Comparison of ENCODE assay signal across 11 cellular contexts in the genomic region with DNA sequence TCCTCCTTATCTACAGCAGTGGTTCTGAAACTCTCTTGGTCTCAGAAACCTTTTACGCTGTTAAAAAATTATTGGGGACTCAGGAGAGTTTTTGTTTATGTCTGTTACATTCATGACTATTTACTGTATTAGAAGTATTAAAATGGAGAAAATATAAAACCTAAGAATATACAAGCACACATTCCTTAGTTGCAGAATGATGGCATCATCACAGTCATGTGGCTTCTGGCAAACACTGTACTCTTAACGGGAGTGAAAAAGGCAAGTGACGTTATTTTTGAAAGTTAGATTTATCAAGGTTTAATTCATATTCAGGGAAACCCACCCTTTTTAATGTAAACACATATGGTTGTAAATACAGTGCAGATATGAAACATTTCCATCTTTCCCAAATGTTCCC. TPM values are rescaled to one million over a fixed set of nuclear protein-coding genes. Genes with fewer than 3 reads are reported as not detected.
DNase-seq lines count a peak whose midpoint lies in the region; ATAC-seq, FAIRE-seq and TF ChIP-seq lines count a peak whose summit lies in the region.
"Had no signal": no experiment of that assay in that cellular context is flagged by ENCODE, and none has a peak within 500 bp of the region (broad histone marks: within the 10 kb centered on the region; RNA-seq: fewer than 3 reads in every experiment).

No MANE protein-coding gene starts in this region.

- POLR2A ChIA-PET in GM12878 (lab: Charles Lee), result interaction anchor here (1.1 to 2.0 kb wide), 4 partner anchors 7 to 191 kb away, joined by 3 to 7 read pairs (median 3); no protein-coding TSS in a partner anchor

- H4K20me1 ChIP-seq in GM12878 (ENCODE audit: control insufficient read depth, insufficient read depth) (no peaks in the 10 kb centered on the region), keratinocyte (ENCODE audit: control insufficient read depth, extremely low read depth, insufficient read depth, low read length) (no peaks in the 10 kb centered on the region)

- RAD21 ChIA-PET in GM12878 (lab: Charles Lee; ENCODE audit: unreplicated experiment), result interaction anchor here (1.0 to 4.7 kb wide), 6 partner anchors 8 to 67 kb away, joined by 3 to 36 read pairs (median 14); no protein-coding TSS in a partner anchor

- no peak for TF ChIP-seq RAD21 in GM12878 (IDR thresholded peaks at IDR 0.05; ENCODE audit: insufficient read depth, low read depth, low read length)

- peaks cover 0 to 3% of the 10 kb centered on the region in 2 experiments; a peak in 1 of 4 replicates for H3K36me3 ChIP-seq in GM12878 (ENCODE audit: control insufficient read depth in 2 of 2, insufficient read depth in 2 of 2, low read length in 1 of 2)
- peaks cover 0 to 4% of the 10 kb centered on the region in 2 experiments for H3K36me3 ChIP-seq in keratinocyte (ENCODE audit: control insufficient read depth in 2 of 2, extremely low read depth in 1 of 2, insufficient read depth in 2 of 2, low read length in 2 of 2)
- no peaks in the 10 kb centered on the region for H3K36me3 ChIP-seq in testis (ENCODE audit: low read depth, missing control alignments)
- H3K36me3 ChIP-seq in kidney (ENCODE audit: control insufficient read depth in 1 of 2, insufficient read depth in 2 of 2, low read length in 2 of 2), result no peaks in the 10 kb centered on the region
- H3K36me3 ChIP-seq in MG63, result no peaks in the 10 kb centered on the region

- H3K27ac ChIP-seq in GM12878 (ENCODE audit: control insufficient read depth, insufficient read depth) (peak overlapping the region; percentile 41), keratinocyte (ENCODE audit: control insufficient read depth, insufficient read depth, low read length) (peak overlapping the region; percentile 16), testis (peak overlapping the region in 1 of 2 donors; percentile 70), kidney (ENCODE audit: low read depth in 2 of 2, low read length in 2 of 2) (no peak overlapping the region)

- SMC1A ChIA-PET in GM12878 (lab: Charles Lee; ENCODE audit: uncharacterized antibody, unreplicated experiment), result interaction anchor here (1.1 to 2.8 kb wide), 5 partner anchors 11 to 134 kb away, joined by 4 to 28 read pairs (median 7); no protein-coding TSS in a partner anchor

- H2AFZ ChIP-seq in GM12878 (ENCODE audit: control insufficient read depth, low read depth, low read length) (no peak overlapping the region), keratinocyte (ENCODE audit: control insufficient read depth, low read length) (no peak overlapping the region)

- peaks cover 23% of the 10 kb centered on the region for H3K9me3 ChIP-seq in GM12878 (replicated peaks; ENCODE audit: control insufficient read depth, insufficient read depth, low read length)
- no peaks in the 10 kb centered on the region for H3K9me3 ChIP-seq in keratinocyte (ENCODE audit: control insufficient read depth, low read depth, low read length)
- H3K9me3 ChIP-seq in testis, result no peaks in the 10 kb centered on the region
- H3K9me3 ChIP-seq in kidney (ENCODE audit: control insufficient read depth in 1 of 2, low read length in 2 of 2), result no peaks in the 10 kb centered on the region
- H3K9me3 ChIP-seq in MG63, result no peaks in the 10 kb centered on the region

- TF ChIP-seq CTCF in GM12878 (IDR thresholded peaks at IDR 0.05 in 2 of 3, conservative IDR thresholded peaks at IDR 0.05 in 1 of 3; ENCODE audit: control insufficient read depth in 2 of 3, extremely low read depth in 1 of 3, insufficient read depth in 1 of 3, low read depth in 3 of 3, low read length in 3 of 3) (no peak), keratinocyte (optimal IDR thresholded peaks at IDR 0.05 in 1 of 3, IDR thresholded peaks at IDR 0.05 in 1 of 3, conservative IDR thresholded peaks at IDR 0.05 in 1 of 3; ENCODE audit: extremely low read depth in 1 of 3, insufficient read depth in 2 of 3, low read length in 3 of 3) (no peak), testis (IDR thresholded peaks at IDR 0.05) (no peak), kidney (IDR thresholded peaks at IDR 0.05; ENCODE audit: borderline replicate concordance, extremely low read depth, insufficient read depth) (no peak)

- peaks cover 76% of the 10 kb centered on the region for H3K79me2 ChIP-seq in GM12878 (ENCODE audit: control insufficient read depth, insufficient read depth, low read length)
- peaks cover 58% of the 10 kb centered on the region for H3K79me2 ChIP-seq in keratinocyte (ENCODE audit: control insufficient read depth, insufficient read depth, low read length)

- TF ChIP-seq EP300 in GM12878 (IDR thresholded peaks at IDR 0.05; ENCODE audit: borderline replicate concordance in 1 of 2, control insufficient read depth in 1 of 2, low read depth in 2 of 2, low read length in 2 of 2), result no peak

- FAIRE-seq in GM12878 (lab: Jason Lieb, UNC) (no peak), keratinocyte (lab: Jason Lieb, UNC) (no peak), kidney (lab: Jason Lieb, UNC) (no peak)

- H3K9me1 ChIP-seq in keratinocyte (ENCODE audit: control insufficient read depth, extremely low read depth, insufficient read depth, low read length), result no peaks in the 10 kb centered on the region

- H3K4me1 ChIP-seq in GM12878 (ENCODE audit: control insufficient read depth, insufficient read depth, low read length) (peaks cover 43% of the 10 kb centered on the region), keratinocyte (ENCODE audit: control insufficient read depth, extremely low read depth, insufficient read depth, low read length) (peaks cover 31% of the 10 kb centered on the region), testis (peaks cover 19% of the 10 kb centered on the region), kidney (ENCODE audit: control insufficient read depth in 1 of 2, insufficient read depth in 1 of 2, low read depth in 1 of 2, low read length in 2 of 2) (peaks cover 5% of the 10 kb centered on the region in 2 donors)

- in situ Hi-C loops in GM12878 (cut with MboI), result no loop called here

- H3K27me3 ChIP-seq in GM12878 (replicated peaks in 1 of 2; ENCODE audit: control insufficient read depth in 2 of 2, insufficient read depth in 2 of 2, low read length in 1 of 2) (no peaks in the 10 kb centered on the region), keratinocyte (ENCODE audit: control insufficient read depth, extremely low read depth, insufficient read depth, low read length) (no peaks in the 10 kb centered on the region), testis (no peaks in the 10 kb centered on the region), MG63 (no peaks in the 10 kb centered on the region)

- WGBS in GM12878 (ENCODE audit: insufficient coverage, insufficient replicate concordance, low lambda C conversion rate, missing lambda C conversion rate), result 93% methylated on average over 3 of the region's 3 CpGs
- 29 to 40% methylated on average over 3 of the region's 3 CpGs for WGBS in testis, 2 donors

- H3K4me2 ChIP-seq in GM12878 (ENCODE audit: control insufficient read depth, insufficient read depth), result no peak overlapping the region
- peak overlapping the region; percentile 1 for H3K4me2 ChIP-seq in keratinocyte (ENCODE audit: control insufficient read depth, extremely low read depth, insufficient read depth, low read depth, low read length)

- CTCF ChIA-PET in GM12878 (lab: Yijun Ruan, JAX), result no interaction called here

- dilution Hi-C loops in keratinocyte (cut with MboI; ENCODE audit: extremely low pct_ligation_motif_present, low sequenced_read_pairs), result no loop called here

- no peak for TF ChIP-seq POLR2A in GM12878 (IDR thresholded peaks at IDR 0.05; ENCODE audit: low read depth, low read length)
- TF ChIP-seq POLR2A in testis (IDR thresholded peaks at IDR 0.05), result no peak

- no peak for ATAC-seq in GM12878
- ATAC-seq: HCT116 had no signal

- no peak overlapping the region for H3K9ac ChIP-seq in GM12878 (ENCODE audit: control insufficient read depth, insufficient read depth, low read length)
- no peak overlapping the region for H3K9ac ChIP-seq in keratinocyte (ENCODE audit: control insufficient read depth, extremely low read depth, insufficient read depth, low read length)
- no peak overlapping the region for H3K9ac ChIP-seq in kidney (ENCODE audit: low read length in 2 of 2)

- DNase-seq in H4 (ENCODE audit: low spot score) (peak; percentile 21), GM12878 (ENCODE audit: low read depth, low spot score) (no peak), keratinocyte (ENCODE audit: low read depth, low spot score) (no peak), testis (peak; percentile 44), kidney (no peak), NCI-H1105 (lab: John Stamatoyannopoulos, UW) (no peak), A172 (ENCODE audit: low spot score) (no peak), MG63 (no peak)
- DNase-seq: activated T-cell treated with anti-CD3 and anti-CD28 coated beads, Interleukin-2, amount 50 U/mL, for 48 hours; GF-D8 had no signal

- no TSS peak for BruUV-seq in GM12878 (replicated peaks; lab: Mats Ljungman, UMichigan)

- intact Hi-C loops in GM12878 (cut with micrococcal nuclease; ENCODE audit: unreplicated experiment), result loop anchor here (5.0 kb wide), 1 partner anchor 33 kb away; no protein-coding TSS in a partner anchor
- intact Hi-C loops in testis (cut with DNase I; ENCODE audit: low total_unique reads), result no loop called here
- intact Hi-C loops in kidney (cut with DNase I), result no loop called here

- H3K4me3 ChIP-seq in GM12878, result no peak overlapping the region
- H3K4me3 ChIP-seq in keratinocyte (ENCODE audit: control insufficient read depth in 2 of 3, extremely low read depth in 1 of 3, insufficient read depth in 2 of 3, low read depth in 1 of 3, low read length in 3 of 3), result no peak overlapping the region
- H3K4me3 ChIP-seq in testis, result no peak overlapping the region
- H3K4me3 ChIP-seq in kidney (ENCODE audit: low read length in 2 of 2), result no peak overlapping the region
- H3K4me3 ChIP-seq in MG63, result no peak overlapping the region

RNA-seq across cellular contexts. Expression of a gene that starts 43.7 kb away (rescaled TPM):
- 15.6 and 18.4 TPM in 2 replicates for total RNA-seq in H4 (2014; rRNA removed; shearing (Covaris generic))
- total RNA-seq in GM12878 (2013; cell fraction: nucleolus; rRNA removed), result 385 TPM in 2 replicates
- total RNA-seq in GM12878 (2014; rRNA removed) (36.4 and 42.6 TPM in 2 replicates), GM12878 (2014; rRNA removed; fragmentation: Illumina TruSeq; extraction: Trizol) (44.9 and 49.7 TPM in 2 replicates), GM12878 (2021) (78.5 and 79.0 TPM in 2 replicates), testis (10 to 100 TPM; 93.1 to 99.6 TPM), kidney (79.1 TPM)
- polyA plus RNA-seq in GM12878 (2011; ENCODE audit: low read depth), result 35.6 TPM
- polyA plus RNA-seq in GM12878 (2011; rRNA removed) (42.5 and 53.9 TPM in 2 replicates), GM12878 (2014; fragmentation: Illumina TruSeq; extraction: Trizol) (52.9 and 66.8 TPM in 2 replicates), GM12878 (2014; fragmentation: Nextera tagmentation; extraction: Ambion mirVana) (10 to 100 TPM; 14.3 to 19.7 TPM), GM12878 (2014; rRNA removed) (43.6 and 50.7 TPM in 2 replicates), GM12878 (2016; fragmentation: Nextera tagmentation; extraction: Ambion mirVana) (10 to 100 TPM; 59.1 to 66.2 TPM), keratinocyte (16.3 to 32.9 TPM (median 22.7 TPM) in 3 replicates), testis (ENCODE audit: insufficient read depth, low read depth, low replicate concordance) (74.6 TPM), kidney (ENCODE audit: insufficient read depth, low read depth, low replicate concordance) (23.3 TPM)
- polyA plus RNA-seq in GM12878 (2011; cell fraction: cytosol; rRNA removed), result 66.6 and 71.1 TPM in 2 replicates
- 145 and 156 TPM in 2 replicates for polyA plus RNA-seq in GM12878 (2011; cell fraction: nucleus; rRNA removed)
- polyA plus RNA-seq in GM12878 (2012), result 51.2 and 65.2 TPM in 2 replicates
- 121 and 126 TPM in 2 replicates for polyA minus RNA-seq in GM12878 (2011; rRNA and poly(A)+ RNA removed)
- polyA minus RNA-seq in GM12878 (2011; cell fraction: cytosol; rRNA and poly(A)+ RNA removed), result 54.1 and 71.3 TPM in 2 replicates
- polyA minus RNA-seq in GM12878 (2011; cell fraction: nucleus; rRNA and poly(A)+ RNA removed), result 105 and 154 TPM in 2 replicates
- 17.2 TPM for polyA plus RNA-seq in keratinocyte (2011; ENCODE audit: low read depth)
- 24.7 and 25.2 TPM in 2 replicates for polyA plus RNA-seq in keratinocyte (2011; cell fraction: cytosol; rRNA removed)
- polyA plus RNA-seq in keratinocyte (2011; cell fraction: nucleus; rRNA removed), result 65.9 and 75.1 TPM in 2 replicates
- polyA plus RNA-seq in keratinocyte (2012; ENCODE audit: low replicate concordance), result 21.5 and 35.6 TPM in 2 replicates
- 32.8 to 56.7 TPM (median 44.8 TPM) in 3 replicates for polyA minus RNA-seq in keratinocyte
- 49.9 TPM for polyA minus RNA-seq in keratinocyte (2011; cell fraction: cytosol; rRNA and poly(A)+ RNA removed)
- polyA minus RNA-seq in keratinocyte (2011; cell fraction: nucleus; rRNA and poly(A)+ RNA removed), result 57.8 and 108 TPM in 2 replicates
- 3.7 and 4.9 TPM in 2 replicates for total RNA-seq in A172 (2014; rRNA removed; shearing (Covaris generic))
- total RNA-seq in MG63 (2014; rRNA removed; shearing (Covaris generic); ENCODE audit: low replicate concordance), result 3.0 TPM in 2 replicates

Comparison
In these comparisons a context has a peak if more than half of its experiments do, and no peak if none do; other contexts are left out.
1. DNase-seq: peak in H4 (single experiment) and testis (single experiment); none in GM12878 (single experiment), keratinocyte (single experiment), kidney (single experiment), NCI-H1105 (single experiment), A172 (single experiment) and MG63 (single experiment).
2. H3K27ac ChIP-seq: peak in GM12878 (single experiment) and keratinocyte (single experiment); none in kidney (0 of 2).